In the genomic region with DNA sequence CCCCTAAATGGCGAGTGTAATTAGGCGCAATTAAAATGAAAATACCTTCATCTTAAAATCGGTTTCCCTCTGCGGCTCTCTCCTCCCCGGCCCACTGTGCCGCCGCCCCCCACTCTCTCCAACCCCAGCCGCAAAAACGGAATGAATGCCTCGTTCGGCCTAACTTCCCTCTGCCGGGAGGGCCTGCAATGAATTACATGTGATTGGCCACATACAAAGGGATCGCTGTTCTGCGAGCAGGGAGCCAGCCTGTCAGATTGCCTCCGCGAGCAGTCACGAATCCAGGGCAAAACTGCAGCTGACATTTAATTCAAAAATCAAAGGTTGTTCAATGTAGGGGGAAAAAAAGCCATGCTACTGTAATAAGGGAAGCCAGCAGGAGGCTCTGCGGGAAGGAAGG, we compare ENCODE assay signal across 11 cellular contexts.
A peak's percentile ranks its signal among the peaks of the same experiment; 100 is the strongest.
DNase-seq lines count a peak whose midpoint lies in the region; ATAC-seq, FAIRE-seq and TF ChIP-seq lines count a peak whose summit lies in the region.
"Had no signal": no experiment of that assay in that cellular context is flagged by ENCODE, and none has a peak within 500 bp of the region (broad histone marks: within the 10 kb centered on the region; RNA-seq: fewer than 3 reads in every experiment).

No MANE protein-coding gene starts in this region.

- H3K9ac ChIP-seq in smooth muscle cell (ENCODE audit: low read depth) = peak overlapping the region; percentile 31

- peak in 3 of 7 experiments; percentile 12 to 26 (median 20) for TF ChIP-seq CTCF in body of pancreas (IDR thresholded peaks at IDR 0.05)
- no peak for TF ChIP-seq CTCF in lower lobe of right lung (IDR thresholded peaks at IDR 0.05)
- no peak for TF ChIP-seq CTCF in smooth muscle cell (IDR thresholded peaks at IDR 0.05; ENCODE audit: borderline replicate concordance, insufficient read depth, poor library complexity, severe bottlenecking)
- no peak for TF ChIP-seq CTCF in coronary artery (IDR thresholded peaks at IDR 0.05)

- ATAC-seq in body of pancreas (peak; percentile 28), lower lobe of right lung (no peak)

- H3K27ac ChIP-seq in body of pancreas (peak overlapping the region; percentile 77 to 89 (median 84)), lower lobe of right lung (peak overlapping the region; percentile 75), smooth muscle cell (ENCODE audit: low read depth) (peak overlapping the region; percentile 84), coronary artery (no peak overlapping the region)
- H3K27ac ChIP-seq: colonic mucosa had no signal

- no peak for TF ChIP-seq POLR2A in body of pancreas (IDR thresholded peaks at IDR 0.05)
- TF ChIP-seq POLR2A in GM12892 (IDR thresholded peaks at IDR 0.05; ENCODE audit: low read depth, low read length) = no peak

- DNase-seq in NCI-H2081 treated with DMSO at 0.1 percent for 48 hours (lab: John Stamatoyannopoulos, UW) (peak; percentile 18), body of pancreas (peak; percentile 28 to 61 (median 48)), lower lobe of right lung (peak; percentile 11), smooth muscle cell (lab: John Stamatoyannopoulos, UW; ENCODE audit: unreplicated experiment) (no peak), GM12892 (ENCODE audit: insufficient read length) (no peak), HK-2 (ENCODE audit: unreplicated experiment) (no peak), coronary artery (ENCODE audit: low spot score) (no peak)
- DNase-seq: colonic mucosa, NCI-H226 had no signal

- H3F3A ChIP-seq in smooth muscle cell (ENCODE audit: low read depth) = peaks cover 22% of the 10 kb centered on the region

- H3K4me1 ChIP-seq in body of pancreas = peaks cover 44% of the 10 kb centered on the region
- peaks cover 19% of the 10 kb centered on the region for H3K4me1 ChIP-seq in lower lobe of right lung
- peaks cover 36% of the 10 kb centered on the region for H3K4me1 ChIP-seq in smooth muscle cell (ENCODE audit: low read depth)
- H3K4me1 ChIP-seq: colonic mucosa had no signal

- no peak overlapping the region for H2AFZ ChIP-seq in smooth muscle cell (ENCODE audit: low read depth)

- H3K79me2 ChIP-seq in smooth muscle cell (ENCODE audit: low read depth) = peaks cover 17% of the 10 kb centered on the region

- H3K36me3 ChIP-seq in body of pancreas (replicated peaks in 1 of 2; ENCODE audit: insufficient read depth in 1 of 2, low read depth in 2 of 2) (no peaks in the 10 kb centered on the region), lower lobe of right lung (peaks cover 36% of the 10 kb centered on the region), smooth muscle cell (ENCODE audit: low read depth) (no peaks in the 10 kb centered on the region)
- H3K36me3 ChIP-seq: colonic mucosa had no signal

- H3K4me3 ChIP-seq in body of pancreas (no peak overlapping the region), lower lobe of right lung (no peak overlapping the region), smooth muscle cell (no peak overlapping the region), coronary artery (no peak overlapping the region)
- H3K4me3 ChIP-seq: colonic mucosa had no signal

- H3K9me3 ChIP-seq in body of pancreas (no peaks in the 10 kb centered on the region), lower lobe of right lung (no peaks in the 10 kb centered on the region), smooth muscle cell (replicated peaks; ENCODE audit: low read depth) (no peaks in the 10 kb centered on the region)
- H3K9me3 ChIP-seq: colonic mucosa, testis had no signal

- FAIRE-seq in GM12892 (lab: Jason Lieb, UNC) = no peak
- FAIRE-seq: islet of Langerhans had no signal

- 16 to 42% methylated on average over 18 of the region's 18 CpGs for WGBS in body of pancreas, 2 donors
- WGBS in smooth muscle cell (ENCODE audit: low lambda C conversion rate) = 25% methylated on average over 17 of the region's 18 CpGs

- H3K4me2 ChIP-seq in smooth muscle cell = peak overlapping the region; percentile 67

- H4K20me1 ChIP-seq in smooth muscle cell (ENCODE audit: low read depth) = peaks cover 35% of the 10 kb centered on the region

- intact Hi-C loops in body of pancreas (cut with DNase I) (no loop called here), lower lobe of right lung (cut with DNase I) (no loop called here)

- H3K27me3 ChIP-seq in body of pancreas = no peaks in the 10 kb centered on the region
- no peaks in the 10 kb centered on the region for H3K27me3 ChIP-seq in lower lobe of right lung (ENCODE audit: low read depth)
- H3K27me3 ChIP-seq in smooth muscle cell (ENCODE audit: low read depth) = no peaks in the 10 kb centered on the region
- H3K27me3 ChIP-seq: colonic mucosa, testis had no signal

Comparison
In these comparisons a context has a peak if more than half of its experiments do, and no peak if none do; other contexts are left out.
1. DNase-seq: peak in NCI-H2081 treated with DMSO at 0.1 percent for 48 hours (single experiment), body of pancreas (4 of 4) and lower lobe of right lung (single experiment); none in smooth muscle cell (single experiment), GM12892 (single experiment), HK-2 (single experiment) and coronary artery (single experiment).
2. H3K27ac ChIP-seq: peak in body of pancreas (4 of 4), lower lobe of right lung (single experiment) and smooth muscle cell (single experiment); none in coronary artery (0 of 2).